ENCODE assay signal across 2 cellular contexts in genomic region chr1:40755052-40755451, GRCh38.
TF ChIP-seq lines count a peak whose summit lies in the region.

No MANE protein-coding gene starts in this region.

TF ChIP-seq in IMR-90, 13 proteins besides CTCF, POLR2A, EP300 and RAD21:
- TF ChIP-seq CEBPB (IDR thresholded peaks at IDR 0.05; ENCODE audit: low read depth, low read length): 0 out of 2 replicates have a peak, but pooled peaks have one; percentile 42
- no peak for TF ChIP-seq USF2 (IDR thresholded peaks at IDR 0.05; ENCODE audit: low read depth, low read length)
- no peak for TF ChIP-seq MAFK (IDR thresholded peaks at IDR 0.05; ENCODE audit: low read depth, low read length)
- no peak for TF ChIP-seq BHLHE40 (IDR thresholded peaks at IDR 0.05; ENCODE audit: low read depth, low read length)
- TF ChIP-seq SMC3 (IDR thresholded peaks at IDR 0.05; ENCODE audit: low read depth, low read length): no peak
- TF ChIP-seq CHD1 (IDR thresholded peaks at IDR 0.05; ENCODE audit: low read depth, low read length): no peak

TF ChIP-seq in K562, 482 proteins besides CTCF, POLR2A, EP300 and RAD21:
- TF ChIP-seq CEBPB (tag; IDR thresholded peaks at IDR 0.05): peak; percentile 14; the same call in 1 of the 2 replicates
- TF ChIP-seq SREBF1 (IDR thresholded peaks at IDR 0.05; ENCODE audit: borderline replicate concordance, low read depth, low read length): no peak
- TF ChIP-seq NR3C1 (CRISPR knock-in tag; IDR thresholded peaks at IDR 0.05): no peak
- TF ChIP-seq BCL6 (CRISPR knock-in tag; IDR thresholded peaks at IDR 0.05): no peak
- TF ChIP-seq ZNF395 (CRISPR knock-in tag; IDR thresholded peaks at IDR 0.05): no peak
- TF ChIP-seq HES1 (IDR thresholded peaks at IDR 0.05; ENCODE audit: low read depth): no peak
- no peak for TF ChIP-seq CGGBP1 (CRISPR knock-in tag; IDR thresholded peaks at IDR 0.05)
- no peak for TF ChIP-seq ZFP30 (CRISPR knock-in tag; IDR thresholded peaks at IDR 0.05; ENCODE audit: borderline replicate concordance)
